ENCODE assay signal across 7 cellular contexts in the genomic region with DNA sequence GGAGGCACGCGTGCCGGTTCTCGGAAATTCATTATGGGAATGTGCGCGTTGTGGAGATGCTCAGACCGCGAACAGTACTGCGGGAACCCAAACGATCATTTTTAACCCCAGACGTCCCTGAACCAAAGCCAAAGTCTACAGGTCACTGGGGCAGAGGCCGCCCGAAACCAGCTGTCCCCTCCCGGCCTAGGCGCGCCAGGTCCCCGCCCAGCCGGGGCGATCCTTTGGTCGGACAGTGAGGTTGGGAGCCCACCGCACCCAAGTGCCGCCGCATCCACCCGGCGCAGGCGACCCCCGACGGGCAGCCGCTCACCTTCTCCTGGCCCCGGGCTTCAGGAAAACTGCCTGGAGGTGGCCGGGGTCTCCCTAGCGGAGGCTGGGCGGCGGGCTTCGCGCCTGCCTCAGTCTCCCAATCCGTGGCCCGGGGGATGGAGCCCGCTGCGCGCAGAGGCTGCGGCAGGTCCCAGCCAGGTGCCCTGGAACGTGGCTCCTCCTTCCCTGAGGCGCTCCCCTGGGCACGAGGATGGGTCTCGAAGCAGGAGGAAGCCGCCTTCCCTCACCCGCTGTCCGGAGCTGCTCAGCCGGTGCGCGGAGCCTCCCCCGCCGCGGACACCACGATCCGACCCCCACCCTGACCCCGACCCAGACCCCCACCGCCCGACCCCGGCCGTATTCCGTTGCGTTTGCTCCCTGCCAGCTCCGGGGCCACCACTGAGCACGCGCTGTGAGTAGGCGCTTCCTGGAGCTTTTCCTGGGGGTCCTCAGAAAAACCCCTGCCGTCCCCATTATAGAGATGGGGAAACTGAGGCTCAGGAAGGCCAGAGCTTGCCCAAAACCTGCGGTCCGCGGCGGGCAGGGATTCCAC. TPM values are rescaled to one million over a fixed set of nuclear protein-coding genes. Genes with fewer than 3 reads are reported as not detected.
DNase-seq lines count a peak whose midpoint lies in the region; ATAC-seq, FAIRE-seq and TF ChIP-seq lines count a peak whose summit lies in the region.

No MANE protein-coding gene starts in this region.

- TF ChIP-seq CTCF in left ventricle myocardium inferior (IDR thresholded peaks at IDR 0.05; ENCODE audit: borderline replicate concordance), result no peak

- H3F3A ChIP-seq in GM23248 (ENCODE audit: insufficient read depth), result peaks cover 19% of the 10 kb centered on the region

- intact Hi-C loops in left ventricle myocardium inferior (cut with micrococcal nuclease), result no loop called here

- ATAC-seq in T-helper 17 cell (no peak), GM21786 (IDR thresholded peaks at IDR 0.05; ENCODE audit: unreplicated experiment) (no peak), HG02798 (IDR thresholded peaks at IDR 0.05; ENCODE audit: poor library complexity, unreplicated experiment) (no peak), GM18502 (IDR thresholded peaks at IDR 0.05; ENCODE audit: poor library complexity, unreplicated experiment) (no peak)

- no peaks in the 10 kb centered on the region for H3K79me2 ChIP-seq in GM23248 (ENCODE audit: insufficient read depth)

- H3K27ac ChIP-seq in GM23248 (0 out of 2 replicates have a peak overlapping the region, but pooled peaks have one; percentile 1), left ventricle myocardium inferior (replicated peaks) (peak overlapping the region; percentile 46), small intestine (ENCODE audit: low read depth in 1 of 2, low read length in 1 of 2) (no peak overlapping the region)

- H3K4me2 ChIP-seq in GM23248 (ENCODE audit: unreplicated experiment), result peak overlapping the region; percentile 60

- peak overlapping the region; percentile 49 for H2AFZ ChIP-seq in GM23248

- FAIRE-seq in small intestine (lab: Jason Lieb, UNC), result no peak

- WGBS in GM23248 (ENCODE audit: low coverage in 1 of 2, low lambda C conversion rate in 2 of 2, missing lambda C conversion rate in 2 of 2), 2 experiments, result 4% methylated on average over 43 to 60 of the region's 73 CpGs
- WGBS in small intestine, 3 donors, result 1 to 2% (median 2%) methylated on average over 50 to 73 of the region's 73 CpGs

- H3K9me3 ChIP-seq in GM23248 (ENCODE audit: low read depth), result no peaks in the 10 kb centered on the region
- no peaks in the 10 kb centered on the region for H3K9me3 ChIP-seq in T-helper 17 cell (ENCODE audit: control insufficient read depth, low read length, poor library complexity, severe bottlenecking)
- H3K9me3 ChIP-seq in left ventricle myocardium inferior (replicated peaks), result no peaks in the 10 kb centered on the region
- H3K9me3 ChIP-seq in small intestine (ENCODE audit: control insufficient read depth, low read depth), result no peaks in the 10 kb centered on the region

- H3K36me3 Mint-ChIP-seq in T-helper 17 cell (ENCODE audit: low read depth), result no peaks in the 10 kb centered on the region

- H3K27ac Mint-ChIP-seq in T-helper 17 cell, result peak overlapping the region; percentile 94

- DNase-seq in GM23248 (peak; percentile 25), T-helper 17 cell (no peak), left ventricle myocardium inferior (peak; percentile 15), small intestine (no peak)

- peak overlapping the region; percentile 42 for H3K9ac ChIP-seq in GM23248

- no peaks in the 10 kb centered on the region for H3K27me3 Mint-ChIP-seq in T-helper 17 cell

- H3K4me1 ChIP-seq in GM23248 (ENCODE audit: insufficient read depth) (peaks cover 39% of the 10 kb centered on the region), left ventricle myocardium inferior (peaks cover 30% of the 10 kb centered on the region), small intestine (ENCODE audit: control insufficient read depth in 2 of 2, insufficient read depth in 1 of 2, low read depth in 1 of 2, low read length in 1 of 2) (peaks cover 2 to 4% of the 10 kb centered on the region in 2 donors)

- H3K9me2 ChIP-seq in GM23248 (ENCODE audit: insufficient read depth), result no peaks in the 10 kb centered on the region

- H3K36me3 ChIP-seq in GM23248 (ENCODE audit: low read depth) (no peaks in the 10 kb centered on the region), left ventricle myocardium inferior (no peaks in the 10 kb centered on the region), small intestine (ENCODE audit: control insufficient read depth in 2 of 2, insufficient read depth in 2 of 2, low read length in 2 of 2) (no peaks in the 10 kb centered on the region)

- H3K27me3 ChIP-seq in GM23248 (replicated peaks; ENCODE audit: insufficient read depth), result no peaks in the 10 kb centered on the region
- H3K27me3 ChIP-seq in left ventricle myocardium inferior (ENCODE audit: low read depth), result peaks cover 89% of the 10 kb centered on the region
- H3K27me3 ChIP-seq in small intestine (ENCODE audit: control insufficient read depth in 2 of 2, insufficient read depth in 2 of 2, low read length in 2 of 2), result peaks cover 4 to 5% of the 10 kb centered on the region in 2 donors

- H3K4me3 ChIP-seq in GM23248 (peak overlapping the region; percentile 67), left ventricle myocardium inferior (peak overlapping the region; percentile 66), small intestine (ENCODE audit: low read depth in 1 of 2, low read length in 2 of 2) (peak overlapping the region; percentile 22 to 36)

- in situ Hi-C loops in GM23248 (cut with MboI), result loop anchor here (10.0 to 25.0 kb wide), 2 partner anchors 127 to 419 kb away; a partner anchor contains a TSS

- H3K4me3 Mint-ChIP-seq in T-helper 17 cell, result peak overlapping the region; percentile 93

- H4K20me1 ChIP-seq in GM23248 (ENCODE audit: insufficient read depth), result no peaks in the 10 kb centered on the region

- peaks cover 29% of the 10 kb centered on the region for H3K4me1 Mint-ChIP-seq in T-helper 17 cell

RNA-seq across cellular contexts. Expression of a gene that starts 8.1 kb away (rescaled TPM):
- 25.6 and 34.3 TPM in 2 replicates for total RNA-seq in GM23248 (2014; rRNA removed; shearing (Covaris generic))
- 34.4 and 35.8 TPM in 2 replicates for polyA plus RNA-seq in GM23248 (2016; fragmentation: Nextera tagmentation; extraction: Ambion mirVana)
- total RNA-seq in T-helper 17 cell, result 10 to 100 TPM; 14.0 to 15.4 TPM
- total RNA-seq in left ventricle myocardium inferior, result 70.7 TPM
- polyA plus RNA-seq in small intestine, result 10 to 100 TPM; 10.7 to 31.5 (median 30.0) TPM

RNA-seq across cellular contexts. Expression of a gene that starts 11.0 kb away (rescaled TPM):
- total RNA-seq in GM23248 (2014; rRNA removed; shearing (Covaris generic)), result 1.3 and 2.1 TPM in 2 replicates
- 2.2 and 2.7 TPM in 2 replicates for polyA plus RNA-seq in GM23248 (2016; fragmentation: Nextera tagmentation; extraction: Ambion mirVana)
- 100 to 1,000 TPM; 248 to 359 TPM for total RNA-seq in T-helper 17 cell
- 18.6 TPM for total RNA-seq in left ventricle myocardium inferior
- polyA plus RNA-seq in small intestine, result 10 to 100 TPM in 2 of 3 donors, 1 to 10 TPM in 1; 4.5 to 16.4 (median 15.4) TPM

RNA-seq across cellular contexts. Expression of a gene that starts 58.2 kb away (rescaled TPM):
- 680 and 814 TPM in 2 replicates for total RNA-seq in GM23248 (2014; rRNA removed; shearing (Covaris generic))
- polyA plus RNA-seq in GM23248 (2016; fragmentation: Nextera tagmentation; extraction: Ambion mirVana), result 676 and 703 TPM in 2 replicates
- total RNA-seq in T-helper 17 cell, result 100 to 1,000 TPM in 1 of 2 donors, 10 to 100 TPM in 1; 98.4 to 123 TPM
- total RNA-seq in left ventricle myocardium inferior, result 171 TPM
- 100 to 1,000 TPM; 116 to 128 (median 128) TPM for polyA plus RNA-seq in small intestine

Comparison
In these comparisons a context has a peak if more than half of its experiments do, and no peak if none do; other contexts are left out.
1. DNase-seq: peak in GM23248 (single experiment) and left ventricle myocardium inferior (single experiment); none in T-helper 17 cell (0 of 3) and small intestine (single experiment).
2. H3K27ac ChIP-seq: peak in GM23248 (single experiment) and left ventricle myocardium inferior (single experiment); none in small intestine (0 of 2).
3. RNA of a gene that starts 11.0 kb away (total RNA-seq): 248 to 359 TPM in T-helper 17 cell; 18.6 TPM in left ventricle myocardium inferior (single experiment) and 1.3 to 2.1 TPM in GM23248; every median in the first group is over 10 times any median in the second.
4. Peak in every context shown above with its lines, with median percentiles within 50 percentile points of each other: H3K4me3 ChIP-seq.